Comparison of ENCODE assay signal across 9 cellular contexts in the genomic region with DNA sequence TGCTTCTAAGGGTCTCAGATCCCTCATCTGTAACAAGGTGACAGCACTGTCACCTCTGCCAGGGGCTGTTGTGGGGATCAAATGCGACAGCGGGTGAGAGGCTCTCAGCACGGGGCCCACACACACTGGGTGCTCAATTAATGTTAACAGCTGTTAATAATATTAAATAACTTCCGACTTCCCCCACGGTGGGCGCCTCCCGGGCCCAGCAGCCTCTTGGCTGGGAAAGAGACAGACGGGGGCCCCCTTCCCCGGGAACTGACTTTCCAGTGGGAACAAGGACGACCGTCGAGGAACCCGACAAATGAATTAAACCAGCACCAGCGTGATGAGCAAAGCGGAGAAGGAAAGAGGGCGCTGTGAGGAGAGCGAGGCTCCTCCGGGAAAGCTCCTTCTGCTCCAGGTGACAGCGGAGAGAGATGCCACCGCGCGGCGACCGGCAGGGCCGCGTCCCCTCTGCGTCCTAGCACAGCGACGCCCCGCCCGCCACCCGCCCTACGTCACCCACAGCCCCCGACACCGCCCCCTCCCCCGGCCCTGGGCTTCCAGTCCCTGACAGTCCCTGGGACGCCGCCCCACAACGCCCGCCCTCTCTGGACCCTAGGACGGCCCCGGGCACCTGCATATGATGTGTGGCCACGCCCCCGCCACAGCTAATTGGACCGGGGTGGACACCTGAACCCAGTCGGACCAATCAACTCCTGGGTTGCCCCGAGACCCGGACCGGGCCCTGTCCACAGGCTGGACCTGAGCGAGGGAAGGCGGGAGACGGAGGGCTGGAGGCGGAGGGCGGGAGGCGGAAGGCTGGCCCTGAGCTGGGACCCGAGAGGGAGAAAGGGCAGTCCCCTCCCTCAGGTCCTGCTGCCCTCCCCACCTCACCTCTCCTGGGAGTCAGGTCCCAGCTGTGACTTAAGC. TPM values are rescaled to one million over a fixed set of nuclear protein-coding genes. Genes with fewer than 3 reads are reported as not detected.
A peak's percentile ranks its signal among the peaks of the same experiment; 100 is the strongest.
DNase-seq lines count a peak whose midpoint lies in the region; ATAC-seq and TF ChIP-seq lines count a peak whose summit lies in the region.
"Had no signal": no experiment of that assay in that cellular context is flagged by ENCODE, and none has a peak within 500 bp of the region (broad histone marks: within the 10 kb centered on the region; RNA-seq: fewer than 3 reads in every experiment).

No MANE protein-coding gene starts in this region.

- intact Hi-C loops in upper lobe of right lung (cut with DNase I) = no loop called here
- intact Hi-C loops in sciatic nerve (cut with DNase I) = no loop called here

- H3K4me1 ChIP-seq in upper lobe of right lung = no peaks in the 10 kb centered on the region

- H3K4me1 Mint-ChIP-seq in activated naive CD8-positive, alpha-beta T cell (ENCODE audit: low read depth) = peaks cover 12% of the 10 kb centered on the region

- no peak for TF ChIP-seq CTCF in upper lobe of right lung (IDR thresholded peaks at IDR 0.05)

- H3K4me3 Mint-ChIP-seq in activated naive CD8-positive, alpha-beta T cell = peak overlapping the region; percentile 72

- no peak overlapping the region for H3K4me3 ChIP-seq in upper lobe of right lung

- no peaks in the 10 kb centered on the region for H3K9me3 Mint-ChIP-seq in activated naive CD8-positive, alpha-beta T cell (ENCODE audit: low read depth)

- peak; percentile 92 for ATAC-seq in upper lobe of right lung
- ATAC-seq in sciatic nerve = no peak
- ATAC-seq in GM21423 (IDR thresholded peaks at IDR 0.05; ENCODE audit: unreplicated experiment) = no peak

- no peaks in the 10 kb centered on the region for H3K9me3 ChIP-seq in upper lobe of right lung

- peak; percentile 70 for DNase-seq in activated effector memory CD4-positive, alpha-beta T cell treated with anti-CD3 and anti-CD28 coated beads, Interleukin-2, amount 50 U/mL, for 16 hours
- DNase-seq in activated effector memory CD4-positive, alpha-beta T cell treated with Interleukin-2 at 50 U/mL for 16 hours = no peak
- DNase-seq in left kidney (ENCODE audit: low read depth, low spot score) (peak; percentile 97), upper lobe of right lung (peak; percentile 86), sciatic nerve (ENCODE audit: low spot score) (no peak), SKM-1 (lab: John Stamatoyannopoulos, UW; ENCODE audit: unreplicated experiment) (no peak)

- peaks cover 14% of the 10 kb centered on the region for H3K27me3 Mint-ChIP-seq in activated naive CD8-positive, alpha-beta T cell

- no peak overlapping the region for H3K27ac Mint-ChIP-seq in activated naive CD8-positive, alpha-beta T cell

- no peak overlapping the region for H3K27ac ChIP-seq in upper lobe of right lung

- H3K36me3 Mint-ChIP-seq in activated naive CD8-positive, alpha-beta T cell = no peaks in the 10 kb centered on the region

- peaks cover 53% of the 10 kb centered on the region for H3K27me3 ChIP-seq in upper lobe of right lung

- no peaks in the 10 kb centered on the region for H3K36me3 ChIP-seq in upper lobe of right lung

RNA-seq across cellular contexts. Expression of gene MATN1, which starts 38.2 kb away (rescaled TPM):
- total RNA-seq in upper lobe of right lung (not detected), sciatic nerve (0.18 TPM)
- total RNA-seq: M059J had no signal

Comparison
In these comparisons a context has a peak if more than half of its experiments do, and no peak if none do; other contexts are left out.
1. DNase-seq: peak in activated effector memory CD4-positive, alpha-beta T cell treated with anti-CD3 and anti-CD28 coated beads, Interleukin-2, amount 50 U/mL, for 16 hours (single experiment), left kidney (single experiment) and upper lobe of right lung (single experiment); none in activated effector memory CD4-positive, alpha-beta T cell treated with Interleukin-2 at 50 U/mL for 16 hours (single experiment), sciatic nerve (single experiment) and SKM-1 (single experiment).